8 cellular contexts compared by ENCODE assay signal in genomic region chr18:36454258-36454657, GRCh38.
"Had no signal": no experiment of that assay in that cellular context is flagged by ENCODE, and none has a peak within 500 bp of the region (broad histone marks: within the 10 kb centered on the region; RNA-seq: fewer than 3 reads in every experiment).

No MANE protein-coding gene starts in this region.

- H3K36me3 ChIP-seq: adrenal gland, gastrocnemius medialis, ovary had no signal

- H3K9me3 ChIP-seq: adrenal gland, gastrocnemius medialis, ovary had no signal

- ATAC-seq: gastrocnemius medialis had no signal

- H3K27ac ChIP-seq: adrenal gland, gastrocnemius medialis, ovary had no signal

- H3K27me3 ChIP-seq: adrenal gland, gastrocnemius medialis, ovary had no signal

- FAIRE-seq: kidney had no signal

- DNase-seq: activated naive CD4-positive, alpha-beta T cell treated with anti-CD3 and anti-CD28 coated beads, Interleukin-2, amount 50 U/mL, for 16 hours; adrenal gland; gastrocnemius medialis; ovary; stimulated activated CD4-positive, alpha-beta T cell treated with anti-CD3 and anti-CD28 coated beads, Interleukin-12 subunit alpha, Interleukin-12 subunit beta, amount 100 ng/mL, for 4 hours; stimulated activated naive CD4-positive, alpha-beta T cell treated with Interleukin-2 at 50 U/mL for 16 hours; T-helper 2 cell had no signal

- H3K4me3 ChIP-seq: adrenal gland, gastrocnemius medialis, ovary had no signal
